ENCODE assay signal across 21 cellular contexts in genomic region chr14:54562334-54562733, GRCh38. TPM values are rescaled to one million over a fixed set of nuclear protein-coding genes. Genes with fewer than 3 reads are reported as not detected.
DNase-seq lines count a peak whose midpoint lies in the region; ATAC-seq and TF ChIP-seq lines count a peak whose summit lies in the region.
"Had no signal": no experiment of that assay in that cellular context is flagged by ENCODE, and none has a peak within 500 bp of the region (broad histone marks: within the 10 kb centered on the region; RNA-seq: fewer than 3 reads in every experiment).

No MANE protein-coding gene starts in this region.

- H3K36me3 ChIP-seq in mammary epithelial cell (ENCODE audit: insufficient read depth, low read length) (no peaks in the 10 kb centered on the region), breast epithelium (no peaks in the 10 kb centered on the region), smooth muscle cell (ENCODE audit: low read depth) (no peaks in the 10 kb centered on the region), ascending aorta (no peaks in the 10 kb centered on the region)
- H3K36me3 ChIP-seq: thoracic aorta had no signal

- DNase-seq in mammary epithelial cell, result no peak
- no peak for DNase-seq in breast epithelium (ENCODE audit: low spot score in 2 of 2)
- DNase-seq in NCI-H226, result peak; percentile 44
- peak; percentile 41 for DNase-seq in dedifferentiated amniotic fluid mesenchymal stem cell (ENCODE audit: extremely low spot score)
- no peak for DNase-seq in smooth muscle cell (lab: John Stamatoyannopoulos, UW; ENCODE audit: unreplicated experiment)
- no peak for DNase-seq in G401 (ENCODE audit: low spot score)
- DNase-seq in ascending aorta (ENCODE audit: low spot score in 2 of 2), result no peak
- DNase-seq: activated CD4-positive, alpha-beta T cell treated with anti-CD3 and anti-CD28 coated beads for 48 hours; activated CD8-positive, alpha-beta memory T cell treated with anti-CD3 and anti-CD28 coated beads, Interleukin-2, amount 10 ng/mL, durations not matched to agents 7 days and 5 days; islet precursor cell; Karpas-422; naive thymus-derived CD4-positive, alpha-beta T cell; NCI-H1092 treated with DMSO at 0.1 percent for 48 hours; NCI-H526; Right ventricle myocardium superior; stimulated activated naive B cell treated with anti-CD40 and anti-IgM and Interleukin-4, amounts not matched to agents 10 μg/mL and 1 μg/mL and 100 μg/mL, for 72 hours had no signal

- BruUV-seq in mammary epithelial cell (replicated peaks; lab: Mats Ljungman, UMichigan), result no TSS peak

- no peak for ATAC-seq in HG03520 (IDR thresholded peaks at IDR 0.05; ENCODE audit: unreplicated experiment)
- ATAC-seq: activated CD8-positive, alpha-beta memory T cell treated with anti-CD3 and anti-CD28 coated beads, Interleukin-2, amount 10 ng/mL, durations not matched to agents 7 days and 5 days; activated naive CD4-positive, alpha-beta T cell treated with anti-CD3 and anti-CD28 coated beads, Interleukin-2, amount 50 U/mL, for 72 hours; naive thymus-derived CD4-positive, alpha-beta T cell; sciatic nerve; stimulated activated naive B cell treated with anti-CD40 and anti-IgM and Interleukin-4, amounts not matched to agents 10 μg/mL and 1 μg/mL and 100 μg/mL, for 72 hours had no signal

- H3K27ac ChIP-seq in mammary epithelial cell (ENCODE audit: insufficient read depth, low read depth, low read length) (no peak overlapping the region), breast epithelium (no peak overlapping the region), smooth muscle cell (ENCODE audit: low read depth) (peak overlapping the region; percentile 76), ascending aorta (no peak overlapping the region)
- H3K27ac ChIP-seq: parathyroid adenoma, thoracic aorta had no signal

- no peak overlapping the region for H3K4me3 ChIP-seq in mammary epithelial cell (replicated peaks in 1 of 3; ENCODE audit: insufficient read depth in 1 of 3, low read depth in 2 of 3, low read length in 3 of 3)
- no peak overlapping the region for H3K4me3 ChIP-seq in breast epithelium
- H3K4me3 ChIP-seq in smooth muscle cell, result no peak overlapping the region
- H3K4me3 ChIP-seq in ascending aorta, result no peak overlapping the region
- H3K4me3 ChIP-seq: thoracic aorta had no signal

- peaks cover 15% of the 10 kb centered on the region for H3K4me1 ChIP-seq in mammary epithelial cell (ENCODE audit: insufficient read depth, low read length)
- no peaks in the 10 kb centered on the region for H3K4me1 ChIP-seq in breast epithelium
- no peaks in the 10 kb centered on the region for H3K4me1 ChIP-seq in smooth muscle cell (ENCODE audit: low read depth)
- peaks cover 0 to 3% of the 10 kb centered on the region in 2 donors for H3K4me1 ChIP-seq in ascending aorta

- H2AFZ ChIP-seq in mammary epithelial cell (ENCODE audit: low read depth, low read length) (peak overlapping the region; percentile 47), smooth muscle cell (ENCODE audit: low read depth) (no peak overlapping the region)
- H2AFZ ChIP-seq: parathyroid adenoma had no signal

- no peak overlapping the region for H3K4me2 ChIP-seq in mammary epithelial cell (ENCODE audit: insufficient read depth, low read depth, low read length)
- H3K4me2 ChIP-seq in smooth muscle cell, result peak overlapping the region; percentile 8

- dilution Hi-C loops in mammary epithelial cell (cut with HindIII; ENCODE audit: low sequenced_read_pairs), result no loop called here

- TF ChIP-seq CTCF in mammary epithelial cell (conservative IDR thresholded peaks at IDR 0.05 in 1 of 2, IDR thresholded peaks at IDR 0.05 in 1 of 2; ENCODE audit: extremely low read depth in 1 of 2, insufficient read depth in 1 of 2, low read depth in 1 of 2, low read length in 2 of 2) (no peak), breast epithelium (IDR thresholded peaks at IDR 0.05) (no peak), smooth muscle cell (IDR thresholded peaks at IDR 0.05; ENCODE audit: borderline replicate concordance, insufficient read depth, poor library complexity, severe bottlenecking) (no peak), ascending aorta (IDR thresholded peaks at IDR 0.05) (no peak)

- 37% methylated on average over 5 of the region's 5 CpGs for WGBS in mammary epithelial cell (ENCODE audit: low coverage, missing lambda C conversion rate)
- 35% methylated on average over 5 of the region's 5 CpGs for WGBS in smooth muscle cell (ENCODE audit: low lambda C conversion rate)

- no peak for TF ChIP-seq POLR2A in breast epithelium (IDR thresholded peaks at IDR 0.05)

- H3K27me3 ChIP-seq in mammary epithelial cell (ENCODE audit: insufficient read depth, low read length) (no peaks in the 10 kb centered on the region), breast epithelium (no peaks in the 10 kb centered on the region), smooth muscle cell (ENCODE audit: low read depth) (no peaks in the 10 kb centered on the region), ascending aorta (no peaks in the 10 kb centered on the region)

- intact Hi-C loops in mammary epithelial cell (cut with micrococcal nuclease) (loop anchor here (10.0 kb wide), 1 partner anchor 198 kb away; no protein-coding TSS in a partner anchor), breast epithelium (cut with DNase I; ENCODE audit: low total_unique reads) (loop anchor here (10.0 kb wide), 1 partner anchor 122 kb away; no protein-coding TSS in a partner anchor), ascending aorta (cut with DNase I) (loop anchor here (5.0 kb wide), 1 partner anchor 330 kb away; no protein-coding TSS in a partner anchor)

- H3K9ac ChIP-seq in mammary epithelial cell (ENCODE audit: insufficient read depth, low read length) (no peak overlapping the region), smooth muscle cell (ENCODE audit: low read depth) (no peak overlapping the region)
- H3K9ac ChIP-seq: parathyroid adenoma had no signal

- CTCF ChIA-PET in mammary epithelial cell (lab: Charles Lee; ENCODE audit: low non-redundant PET), result no interaction called here

- in situ Hi-C loops in mammary epithelial cell (cut with MboI; ENCODE audit: low sequenced_read_pairs in 2 of 2), result loop anchor here in 1 of 2 donors (10.0 kb wide), 1 partner anchor 242 kb away; no protein-coding TSS in a partner anchor
- in situ Hi-C loops in G401 (cut with HindIII; ENCODE audit: low sequenced_read_pairs), result no loop called here

- no peaks in the 10 kb centered on the region for H3K9me3 ChIP-seq in mammary epithelial cell (replicated peaks; ENCODE audit: insufficient read depth, low read length)
- no peaks in the 10 kb centered on the region for H3K9me3 ChIP-seq in breast epithelium
- no peaks in the 10 kb centered on the region for H3K9me3 ChIP-seq in smooth muscle cell (replicated peaks; ENCODE audit: low read depth)
- H3K9me3 ChIP-seq in ascending aorta, result no peaks in the 10 kb centered on the region
- H3K9me3 ChIP-seq: thoracic aorta had no signal

- no peaks in the 10 kb centered on the region for H3F3A ChIP-seq in smooth muscle cell (ENCODE audit: low read depth)

- H4K20me1 ChIP-seq in mammary epithelial cell (ENCODE audit: insufficient read depth, low read length), result no peaks in the 10 kb centered on the region
- peaks cover 7% of the 10 kb centered on the region for H4K20me1 ChIP-seq in smooth muscle cell (ENCODE audit: low read depth)

- H3K79me2 ChIP-seq in mammary epithelial cell (ENCODE audit: insufficient read depth, low read length) (peaks cover 10% of the 10 kb centered on the region), smooth muscle cell (ENCODE audit: low read depth) (peaks cover 2% of the 10 kb centered on the region)
- H3K79me2 ChIP-seq: parathyroid adenoma had no signal

RNA-seq across cellular contexts. Expression of gene SAMD4A, which starts 4.6 kb away (rescaled TPM):
- total RNA-seq in mammary epithelial cell (10 to 100 TPM; 42.0 to 48.8 TPM), breast epithelium (10 to 100 TPM; 28.5 to 44.6 (median 36.2) TPM), smooth muscle cell (36.7 and 52.3 TPM in 2 replicates), ascending aorta (66.0 TPM)
- polyA plus RNA-seq in mammary epithelial cell (5.6 TPM), smooth muscle cell (9.2 and 17.6 TPM in 2 replicates)
- 61.9 TPM for polyA minus RNA-seq in mammary epithelial cell
- total RNA-seq in G401 (2014; rRNA removed; shearing (Covaris generic)), result 6.6 and 17.0 TPM in 2 replicates
- polyA plus RNA-seq: naive thymus-derived CD4-positive, alpha-beta T cell had no signal

RNA-seq across cellular contexts. Expression of gene CGRRF1, which starts 52.6 kb away (rescaled TPM):
- 10 to 100 TPM; 14.3 to 16.4 TPM for total RNA-seq in mammary epithelial cell
- polyA plus RNA-seq in mammary epithelial cell, result 6.7 TPM
- not detected for polyA minus RNA-seq in mammary epithelial cell
- total RNA-seq in breast epithelium, result 10 to 100 TPM; 21.0 to 25.5 (median 23.6) TPM
- total RNA-seq in smooth muscle cell, result 18.4 and 20.7 TPM in 2 replicates
- 20.5 and 30.6 TPM in 2 replicates for polyA plus RNA-seq in smooth muscle cell
- total RNA-seq in G401 (2014; rRNA removed; shearing (Covaris generic)), result 14.7 and 26.9 TPM in 2 replicates
- 1.2 TPM for total RNA-seq in ascending aorta

Comparison
In these comparisons a context has a peak if more than half of its experiments do, and no peak if none do; other contexts are left out.
1. DNase-seq: peak in NCI-H226 (single experiment) and dedifferentiated amniotic fluid mesenchymal stem cell (single experiment); none in mammary epithelial cell (single experiment), breast epithelium (0 of 2), smooth muscle cell (single experiment), G401 (single experiment) and ascending aorta (0 of 2).